Comparison of ENCODE assay signal across 17 cellular contexts in the genomic region with DNA sequence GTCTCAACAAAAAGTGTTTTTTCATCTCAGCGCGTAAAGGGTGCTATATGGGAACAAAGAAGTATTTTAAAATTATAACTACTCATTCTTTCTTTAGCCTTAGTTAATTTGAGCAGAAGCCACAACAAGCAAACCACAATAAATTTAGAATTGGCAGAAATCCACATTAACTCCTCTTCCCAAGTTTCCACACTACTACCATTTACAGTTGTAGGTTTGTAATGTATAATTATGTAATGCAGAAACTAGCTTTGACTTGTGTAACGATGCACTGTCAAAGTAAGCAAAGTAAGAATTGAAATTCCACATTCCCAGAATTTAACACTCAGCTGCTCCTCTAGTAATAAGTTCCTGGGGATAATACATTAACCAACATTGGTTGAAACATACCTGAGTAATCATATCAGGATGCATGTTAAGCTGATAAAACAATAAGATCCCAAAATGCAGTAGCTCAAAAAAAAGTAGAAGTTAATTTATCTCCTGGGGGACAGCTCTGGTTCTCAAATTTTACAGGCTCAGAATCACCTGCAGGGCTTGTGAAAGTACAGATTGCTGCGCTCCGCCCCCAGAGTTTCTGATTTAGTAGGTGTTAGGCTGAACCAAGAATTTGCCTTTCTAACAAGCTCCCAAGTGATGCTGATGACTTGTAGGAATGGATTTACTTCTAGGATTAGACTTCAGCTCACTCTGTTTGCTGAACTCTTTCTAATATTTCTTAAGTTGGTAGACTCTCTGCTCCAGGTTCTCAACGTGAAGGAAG. TPM values are rescaled to one million over a fixed set of nuclear protein-coding genes. Genes with fewer than 3 reads are reported as not detected.
A peak's percentile ranks its signal among the peaks of the same experiment; 100 is the strongest.
DNase-seq lines count a peak whose midpoint lies in the region; ATAC-seq and TF ChIP-seq lines count a peak whose summit lies in the region.
"Had no signal": no experiment of that assay in that cellular context is flagged by ENCODE, and none has a peak within 500 bp of the region (broad histone marks: within the 10 kb centered on the region; RNA-seq: fewer than 3 reads in every experiment).

No MANE protein-coding gene starts in this region.

- POLR2A ChIA-PET in activated CD4-positive, alpha-beta T cell treated with anti-CD3 and anti-CD28 coated beads for 36 hours (lab: Charles Lee), result no interaction called here

- H3K36me3 Mint-ChIP-seq in activated CD4-positive, alpha-beta T cell treated with anti-CD3 and anti-CD28 coated beads for 36 hours (ENCODE audit: low read depth), result no peaks in the 10 kb centered on the region
- H3K36me3 Mint-ChIP-seq in CD14-positive monocyte, result no peaks in the 10 kb centered on the region

- DNase-seq in activated CD4-positive, alpha-beta T cell treated with anti-CD3 and anti-CD28 coated beads for 36 hours, result peak; percentile 32
- no peak for DNase-seq in activated CD4-positive, alpha-beta T cell treated with anti-CD3 and anti-CD28 coated beads for 1 hour
- DNase-seq in M059J (ENCODE audit: low read depth) (peak; percentile 56), head of caudate nucleus (peak in 37 of 42 donors; percentile 19 to 88 (median 54)), CD14-positive monocyte (ENCODE audit: low spot score) (no peak), HuH-7.5 (ENCODE audit: low spot score) (no peak)
- DNase-seq: DND-41, GDM1, H9, IMR-90, NCI-H187 treated with DMSO at 0.1 percent for 48 hours, NCI-H446 treated with DMSO at 0.1 percent for 48 hours, PC-9 had no signal

- H3K4me3 Mint-ChIP-seq in activated CD4-positive, alpha-beta T cell treated with anti-CD3 and anti-CD28 coated beads for 36 hours, result no peak overlapping the region
- no peak overlapping the region for H3K4me3 Mint-ChIP-seq in CD14-positive monocyte
- H3K4me3 Mint-ChIP-seq: H9 had no signal

- intact Hi-C loops in activated CD4-positive, alpha-beta T cell treated with anti-CD3 and anti-CD28 coated beads for 36 hours (cut with DNase I, micrococcal nuclease), result no loop called here
- intact Hi-C loops in head of caudate nucleus (cut with DNase I), result no loop called here
- intact Hi-C loops in CD14-positive monocyte (cut with micrococcal nuclease), result no loop called here

- H3K27me3 Mint-ChIP-seq in activated CD4-positive, alpha-beta T cell treated with anti-CD3 and anti-CD28 coated beads for 36 hours, result peaks cover 35% of the 10 kb centered on the region
- H3K27me3 Mint-ChIP-seq in CD14-positive monocyte (ENCODE audit: low read depth in 3 of 3), result peaks cover 7 to 12% (median 9%) of the 10 kb centered on the region in 3 donors

- no peaks in the 10 kb centered on the region for H3K4me1 Mint-ChIP-seq in activated CD4-positive, alpha-beta T cell treated with anti-CD3 and anti-CD28 coated beads for 36 hours
- no peaks in the 10 kb centered on the region for H3K4me1 Mint-ChIP-seq in CD14-positive monocyte

- H3K27ac Mint-ChIP-seq in activated CD4-positive, alpha-beta T cell treated with anti-CD3 and anti-CD28 coated beads for 36 hours, result no peak overlapping the region
- H3K27ac Mint-ChIP-seq in CD14-positive monocyte, result no peak overlapping the region
- H3K27ac Mint-ChIP-seq: H9 had no signal

- ATAC-seq in activated CD4-positive, alpha-beta T cell treated with anti-CD3 and anti-CD28 coated beads for 36 hours, result no peak
- ATAC-seq in GM18867 (IDR thresholded peaks at IDR 0.05; ENCODE audit: unreplicated experiment), result peak; percentile 78
- no peak for ATAC-seq in GM18861 (IDR thresholded peaks at IDR 0.05; ENCODE audit: unreplicated experiment)

- CTCF ChIA-PET in activated CD4-positive, alpha-beta T cell treated with anti-CD3 and anti-CD28 coated beads for 36 hours (lab: Charles Lee), result interaction anchor here (0.8 to 2.4 kb wide), 5 partner anchors 9 to 172 kb away, joined by 3 to 5 read pairs (median 4); no protein-coding TSS in a partner anchor

- TF ChIP-seq CTCF in CD14-positive monocyte (IDR thresholded peaks at IDR 0.05), result no peak

- no peaks in the 10 kb centered on the region for H3K9me3 Mint-ChIP-seq in activated CD4-positive, alpha-beta T cell treated with anti-CD3 and anti-CD28 coated beads for 36 hours (ENCODE audit: low read depth)
- H3K9me3 Mint-ChIP-seq in CD14-positive monocyte, result peaks cover 0 to 3% (median 0%) of the 10 kb centered on the region in 7 donors

RNA-seq across cellular contexts. Expression of a gene that starts 9.9 kb away (rescaled TPM):
- not detected for total RNA-seq in activated CD4-positive, alpha-beta T cell treated with anti-CD3 and anti-CD28 coated beads for 36 hours
- not detected in 2 replicates for total RNA-seq in M059J (2014; rRNA removed; shearing (Covaris generic))
- not detected for polyA plus RNA-seq in CD14-positive monocyte
- total RNA-seq: H9, IMR-90, LHCN-M2, PC-9, SK-MEL-5 had no signal
- polyA plus RNA-seq: IMR-90 had no signal

RNA-seq across cellular contexts. Expression of a gene that starts 43.4 kb away (rescaled TPM):
- not detected for total RNA-seq in activated CD4-positive, alpha-beta T cell treated with anti-CD3 and anti-CD28 coated beads for 36 hours
- not detected in 2 replicates for total RNA-seq in M059J (2014; rRNA removed; shearing (Covaris generic))
- polyA plus RNA-seq in CD14-positive monocyte, result not detected
- total RNA-seq: IMR-90, LHCN-M2, PC-9, SK-MEL-5 had no signal
- polyA plus RNA-seq: IMR-90 had no signal

Comparison
In these comparisons a context has a peak if more than half of its experiments do, and no peak if none do; other contexts are left out.
1. DNase-seq: peak in activated CD4-positive, alpha-beta T cell treated with anti-CD3 and anti-CD28 coated beads for 36 hours (single experiment), M059J (single experiment) and head of caudate nucleus (37 of 42); none in activated CD4-positive, alpha-beta T cell treated with anti-CD3 and anti-CD28 coated beads for 1 hour (single experiment), CD14-positive monocyte (single experiment) and HuH-7.5 (single experiment).